15 cellular contexts compared by ENCODE assay signal in genomic region chr15:75063889-75064288, GRCh38.
"Had no signal": no experiment of that assay in that cellular context is flagged by ENCODE, and none has a peak within 500 bp of the region (broad histone marks: within the 10 kb centered on the region; RNA-seq: fewer than 3 reads in every experiment).

No MANE protein-coding gene starts in this region.

- DNase-seq: activated CD4-positive, alpha-beta memory T cell treated with anti-CD3 and anti-CD28 coated beads, Interleukin-2, amount 10 ng/mL, durations not matched to agents 7 days and 5 days; activated CD4-positive, alpha-beta T cell treated with anti-CD3 and anti-CD28 coated beads for 36 hours; activated naive CD4-positive, alpha-beta T cell treated with anti-CD3 and anti-CD28 coated beads for 36 hours; amniotic stem cell; glutamatergic neuron; left colon; stimulated activated CD4-positive, alpha-beta T cell treated with anti-CD3 and anti-CD28 coated beads, Interleukin-15, amount 100 ng/mL, for 24 hours; stimulated activated CD4-positive, alpha-beta T cell treated with anti-CD3 and anti-CD28 coated beads, Interleukin-4, amount 100 ng/mL, for 24 hours; stimulated activated naive CD8-positive, alpha-beta T cell treated with anti-CD3 and anti-CD28 coated beads, Interleukin-15, amount 100 ng/mL, for 72 hours; SW 1271 had no signal

- ATAC-seq: activated CD4-positive, alpha-beta T cell treated with anti-CD3 and anti-CD28 coated beads for 36 hours; left colon; stimulated activated naive CD8-positive, alpha-beta T cell treated with anti-CD3 and anti-CD28 coated beads, Interleukin-15, amount 100 ng/mL, for 72 hours had no signal

- H3K9me3 Mint-ChIP-seq: activated CD4-positive, alpha-beta memory T cell treated with anti-CD3 and anti-CD28 coated beads, Interleukin-2, amount 10 ng/mL, durations not matched to agents 7 days and 5 days; activated naive CD4-positive, alpha-beta T cell treated with anti-CD3 and anti-CD28 coated beads for 36 hours; stimulated activated naive CD8-positive, alpha-beta T cell treated with anti-CD3 and anti-CD28 coated beads, Interleukin-15, amount 100 ng/mL, for 72 hours had no signal

- H3K9me3 ChIP-seq: vagina had no signal

- H3K27me3 ChIP-seq: brain microvascular endothelial cell, dorsolateral prefrontal cortex, esophagus muscularis mucosa, vagina had no signal

- H3K36me3 ChIP-seq: brain microvascular endothelial cell, vagina had no signal

- H3K4me3 ChIP-seq: dorsolateral prefrontal cortex, esophagus muscularis mucosa, vagina had no signal

- H3K4me3 Mint-ChIP-seq: activated CD4-positive, alpha-beta memory T cell treated with anti-CD3 and anti-CD28 coated beads, Interleukin-2, amount 10 ng/mL, durations not matched to agents 7 days and 5 days; activated CD4-positive, alpha-beta T cell treated with anti-CD3 and anti-CD28 coated beads for 36 hours; activated naive CD4-positive, alpha-beta T cell treated with anti-CD3 and anti-CD28 coated beads for 36 hours; stimulated activated naive CD8-positive, alpha-beta T cell treated with anti-CD3 and anti-CD28 coated beads, Interleukin-15, amount 100 ng/mL, for 72 hours had no signal

- H3K27ac ChIP-seq: brain microvascular endothelial cell, esophagus muscularis mucosa, vagina, VCaP had no signal

- H3K27ac Mint-ChIP-seq: activated CD4-positive, alpha-beta memory T cell treated with anti-CD3 and anti-CD28 coated beads, Interleukin-2, amount 10 ng/mL, durations not matched to agents 7 days and 5 days; activated CD4-positive, alpha-beta T cell treated with anti-CD3 and anti-CD28 coated beads for 36 hours; activated naive CD4-positive, alpha-beta T cell treated with anti-CD3 and anti-CD28 coated beads for 36 hours; stimulated activated naive CD8-positive, alpha-beta T cell treated with anti-CD3 and anti-CD28 coated beads, Interleukin-15, amount 100 ng/mL, for 72 hours had no signal

- H3K4me1 ChIP-seq: vagina had no signal
